8 cellular contexts compared by ENCODE assay signal in genomic region chr17:81832608-81833159, GRCh38. TPM values are rescaled to one million over a fixed set of nuclear protein-coding genes. Genes with fewer than 3 reads are reported as not detected.
DNase-seq lines count a peak whose midpoint lies in the region; TF ChIP-seq lines count a peak whose summit lies in the region.

No MANE protein-coding gene starts in this region.

- POLR2A ChIA-PET in HEK293 (lab: Yijun Ruan, JAX) = interaction anchor here (0.6 to 2.0 kb wide), 21 partner anchors 9 to 265 kb away, joined by 3 to 10 read pairs (median 5); partner anchors contain the start of genes CENPX, DCXR, FASN and LRRC45

- H3K36me3 Mint-ChIP-seq in immature natural killer cell = no peaks in the 10 kb centered on the region

- no peaks in the 10 kb centered on the region for H4K20me1 ChIP-seq in OCI-LY1 (ENCODE audit: insufficient read depth, low read length)

- peak overlapping the region; percentile 98 for H3K4me2 ChIP-seq in OCI-LY1 (ENCODE audit: low read length)

- H3K4me1 Mint-ChIP-seq in immature natural killer cell = peaks cover 22 to 29% of the 10 kb centered on the region in 2 donors

- no peaks in the 10 kb centered on the region for H3K9me3 ChIP-seq in HEK293 (ENCODE audit: control insufficient read depth, insufficient read depth, low read depth, low read length)
- no peaks in the 10 kb centered on the region for H3K9me3 ChIP-seq in OCI-LY1 (ENCODE audit: low read length)
- H3K9me3 ChIP-seq in ascending aorta = no peaks in the 10 kb centered on the region

- peaks cover 0 to 4% of the 10 kb centered on the region in 2 experiments; a peak in 2 of 3 replicates for H3K36me3 ChIP-seq in HEK293 (ENCODE audit: control insufficient read depth in 2 of 2, insufficient read depth in 1 of 2, low read length in 2 of 2)
- H3K36me3 ChIP-seq in OCI-LY1 (ENCODE audit: insufficient read depth, low read length) = no peaks in the 10 kb centered on the region
- H3K36me3 ChIP-seq in ascending aorta = no peaks in the 10 kb centered on the region

- H3K79me2 ChIP-seq in OCI-LY1 (ENCODE audit: insufficient read depth, low read length) = no peaks in the 10 kb centered on the region

- H3K27me3 ChIP-seq in OCI-LY1 (ENCODE audit: insufficient read depth, low read length) = no peaks in the 10 kb centered on the region
- no peaks in the 10 kb centered on the region for H3K27me3 ChIP-seq in ascending aorta

- intact Hi-C loops in ascending aorta (cut with DNase I) = loop anchor here (1.0 to 5.0 kb wide), 3 partner anchors 28 to 78 kb away; partner anchors contain the start of genes ARHGDIA and P4HB

- H3K27ac Mint-ChIP-seq in immature natural killer cell = peak overlapping the region; percentile 91 to 98 (median 94)

- H3K9me3 Mint-ChIP-seq in immature natural killer cell = peaks cover 0 to 2% (median 0%) of the 10 kb centered on the region in 6 donors

- H3K4me1 ChIP-seq in HEK293 (ENCODE audit: control insufficient read depth, insufficient read depth, low read length) (no peaks in the 10 kb centered on the region), OCI-LY1 (ENCODE audit: insufficient read depth, low read length, severe bottlenecking) (peaks cover 29% of the 10 kb centered on the region), ascending aorta (peaks cover 16 to 22% of the 10 kb centered on the region in 2 donors)

- H3K4me3 ChIP-seq in GM12865 (ENCODE audit: low read depth, low read length) (peak overlapping the region; percentile 64), HEK293 (ENCODE audit: low read depth, low read length) (peak overlapping the region; percentile 72), OCI-LY1 (ENCODE audit: low read depth, low read length, poor library complexity, severe bottlenecking) (peak overlapping the region; percentile 75), ascending aorta (peak overlapping the region; percentile 92 to 94)

- H3K9ac ChIP-seq in OCI-LY1 (ENCODE audit: low read length) = peak overlapping the region; percentile 90

- CTCF ChIA-PET in HEK293 (lab: Yijun Ruan, JAX) = interaction anchor here (0.9 to 3.0 kb wide), 2 partner anchors 11 to 15 kb away, joined by 3 to 12 read pairs; no protein-coding TSS in a partner anchor

- H3K27me3 Mint-ChIP-seq in immature natural killer cell (ENCODE audit: low read depth in 3 of 3) = peaks cover 6 to 14% (median 9%) of the 10 kb centered on the region in 3 donors

- DNase-seq in GM12865 (ENCODE audit: low read depth) (peak; percentile 33), ascending aorta (ENCODE audit: low spot score in 2 of 2) (peak in 1 of 2 donors; percentile 69), immature natural killer cell (peak; percentile 30 to 35 (median 33)), GDM1 (lab: John Stamatoyannopoulos, UW) (no peak), SW 1271 (lab: John Stamatoyannopoulos, UW) (no peak)
- peak; percentile 26 to 41 (median 39) for DNase-seq in stimulated activated CD4-positive, alpha-beta T cell treated with anti-CD3 and anti-CD28 coated beads, Interleukin-12 subunit alpha, Interleukin-12 subunit beta, amount 100 ng/mL, for 48 hours (ENCODE audit: low read depth in 2 of 3, low spot score in 1 of 3)

- H3K27ac ChIP-seq in HEK293 (ENCODE audit: extremely low read depth, low read depth, low read length) = peak overlapping the region; percentile 75
- H3K27ac ChIP-seq in OCI-LY1 (ENCODE audit: low read depth, low read length, poor library complexity, severe bottlenecking) = peak overlapping the region; percentile 29
- peak overlapping the region; percentile 90 to 94 for H3K27ac ChIP-seq in ascending aorta

- no peaks in the 10 kb centered on the region for H3K9me2 ChIP-seq in OCI-LY1 (ENCODE audit: low read depth, low read length)

- H2AFZ ChIP-seq in OCI-LY1 (ENCODE audit: low read length) = no peak overlapping the region

- H3K4me3 Mint-ChIP-seq in immature natural killer cell = peak overlapping the region; percentile 86 to 93 (median 92)

- H3F3A ChIP-seq in OCI-LY1 (ENCODE audit: insufficient read depth, low read length) = no peaks in the 10 kb centered on the region

- TF ChIP-seq CTCF in GM12865 (IDR thresholded peaks at IDR 0.05; ENCODE audit: insufficient read depth, low read depth, low read length, missing control alignments) (no peak), HEK293 (tag by site-specific recombination; IDR thresholded peaks at IDR 0.05) (no peak), OCI-LY1 (IDR thresholded peaks at IDR 0.05; ENCODE audit: low read length) (no peak), ascending aorta (IDR thresholded peaks at IDR 0.05) (no peak)

TF ChIP-seq in HEK293, 187 proteins besides CTCF, POLR2A, EP300 and RAD21 (continues in another document):
- TF ChIP-seq, protein P1, sequence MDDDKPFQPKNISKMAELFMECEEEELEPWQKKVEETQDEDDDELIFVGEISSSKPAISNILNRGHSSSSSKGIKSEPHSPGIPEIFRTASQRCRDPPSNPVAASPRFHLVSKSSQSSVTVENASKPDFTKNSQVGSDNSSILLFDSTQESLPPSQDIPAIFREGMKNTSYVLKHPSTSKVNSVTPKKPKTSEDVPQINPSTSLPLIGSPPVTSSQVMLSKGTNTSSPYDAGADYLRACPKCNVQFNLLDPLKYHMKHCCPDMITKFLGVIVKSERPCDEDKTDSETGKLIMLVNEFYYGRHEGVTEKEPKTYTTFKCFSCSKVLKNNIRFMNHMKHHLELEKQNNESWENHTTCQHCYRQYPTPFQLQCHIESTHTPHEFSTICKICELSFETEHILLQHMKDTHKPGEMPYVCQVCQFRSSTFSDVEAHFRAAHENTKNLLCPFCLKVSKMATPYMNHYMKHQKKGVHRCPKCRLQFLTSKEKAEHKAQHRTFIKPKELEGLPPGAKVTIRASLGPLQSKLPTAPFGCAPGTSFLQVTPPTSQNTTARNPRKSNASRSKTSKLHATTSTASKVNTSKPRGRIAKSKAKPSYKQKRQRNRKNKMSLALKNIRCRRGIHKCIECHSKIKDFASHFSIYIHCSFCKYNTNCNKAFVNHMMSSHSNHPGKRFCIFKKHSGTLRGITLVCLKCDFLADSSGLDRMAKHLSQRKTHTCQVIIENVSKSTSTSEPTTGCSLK (tag by site-specific recombination; IDR thresholded peaks at IDR 0.05) = no peak
- no peak for TF ChIP-seq ZNF664 (tag by site-specific recombination; IDR thresholded peaks at IDR 0.05)
- TF ChIP-seq, protein P2, sequence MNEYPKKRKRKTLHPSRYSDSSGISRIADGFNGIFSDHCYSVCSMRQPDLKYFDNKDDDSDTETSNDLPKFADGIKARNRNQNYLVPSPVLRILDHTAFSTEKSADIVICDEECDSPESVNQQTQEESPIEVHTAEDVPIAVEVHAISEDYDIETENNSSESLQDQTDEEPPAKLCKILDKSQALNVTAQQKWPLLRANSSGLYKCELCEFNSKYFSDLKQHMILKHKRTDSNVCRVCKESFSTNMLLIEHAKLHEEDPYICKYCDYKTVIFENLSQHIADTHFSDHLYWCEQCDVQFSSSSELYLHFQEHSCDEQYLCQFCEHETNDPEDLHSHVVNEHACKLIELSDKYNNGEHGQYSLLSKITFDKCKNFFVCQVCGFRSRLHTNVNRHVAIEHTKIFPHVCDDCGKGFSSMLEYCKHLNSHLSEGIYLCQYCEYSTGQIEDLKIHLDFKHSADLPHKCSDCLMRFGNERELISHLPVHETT (tag by site-specific recombination; IDR thresholded peaks at IDR 0.05) = no peak
- TF ChIP-seq KLF1 (tag by site-specific recombination; IDR thresholded peaks at IDR 0.05) = peak; percentile 75
- no peak for TF ChIP-seq ZNF223 (tag by site-specific recombination; IDR thresholded peaks at IDR 0.05)
- TF ChIP-seq, protein P3, sequence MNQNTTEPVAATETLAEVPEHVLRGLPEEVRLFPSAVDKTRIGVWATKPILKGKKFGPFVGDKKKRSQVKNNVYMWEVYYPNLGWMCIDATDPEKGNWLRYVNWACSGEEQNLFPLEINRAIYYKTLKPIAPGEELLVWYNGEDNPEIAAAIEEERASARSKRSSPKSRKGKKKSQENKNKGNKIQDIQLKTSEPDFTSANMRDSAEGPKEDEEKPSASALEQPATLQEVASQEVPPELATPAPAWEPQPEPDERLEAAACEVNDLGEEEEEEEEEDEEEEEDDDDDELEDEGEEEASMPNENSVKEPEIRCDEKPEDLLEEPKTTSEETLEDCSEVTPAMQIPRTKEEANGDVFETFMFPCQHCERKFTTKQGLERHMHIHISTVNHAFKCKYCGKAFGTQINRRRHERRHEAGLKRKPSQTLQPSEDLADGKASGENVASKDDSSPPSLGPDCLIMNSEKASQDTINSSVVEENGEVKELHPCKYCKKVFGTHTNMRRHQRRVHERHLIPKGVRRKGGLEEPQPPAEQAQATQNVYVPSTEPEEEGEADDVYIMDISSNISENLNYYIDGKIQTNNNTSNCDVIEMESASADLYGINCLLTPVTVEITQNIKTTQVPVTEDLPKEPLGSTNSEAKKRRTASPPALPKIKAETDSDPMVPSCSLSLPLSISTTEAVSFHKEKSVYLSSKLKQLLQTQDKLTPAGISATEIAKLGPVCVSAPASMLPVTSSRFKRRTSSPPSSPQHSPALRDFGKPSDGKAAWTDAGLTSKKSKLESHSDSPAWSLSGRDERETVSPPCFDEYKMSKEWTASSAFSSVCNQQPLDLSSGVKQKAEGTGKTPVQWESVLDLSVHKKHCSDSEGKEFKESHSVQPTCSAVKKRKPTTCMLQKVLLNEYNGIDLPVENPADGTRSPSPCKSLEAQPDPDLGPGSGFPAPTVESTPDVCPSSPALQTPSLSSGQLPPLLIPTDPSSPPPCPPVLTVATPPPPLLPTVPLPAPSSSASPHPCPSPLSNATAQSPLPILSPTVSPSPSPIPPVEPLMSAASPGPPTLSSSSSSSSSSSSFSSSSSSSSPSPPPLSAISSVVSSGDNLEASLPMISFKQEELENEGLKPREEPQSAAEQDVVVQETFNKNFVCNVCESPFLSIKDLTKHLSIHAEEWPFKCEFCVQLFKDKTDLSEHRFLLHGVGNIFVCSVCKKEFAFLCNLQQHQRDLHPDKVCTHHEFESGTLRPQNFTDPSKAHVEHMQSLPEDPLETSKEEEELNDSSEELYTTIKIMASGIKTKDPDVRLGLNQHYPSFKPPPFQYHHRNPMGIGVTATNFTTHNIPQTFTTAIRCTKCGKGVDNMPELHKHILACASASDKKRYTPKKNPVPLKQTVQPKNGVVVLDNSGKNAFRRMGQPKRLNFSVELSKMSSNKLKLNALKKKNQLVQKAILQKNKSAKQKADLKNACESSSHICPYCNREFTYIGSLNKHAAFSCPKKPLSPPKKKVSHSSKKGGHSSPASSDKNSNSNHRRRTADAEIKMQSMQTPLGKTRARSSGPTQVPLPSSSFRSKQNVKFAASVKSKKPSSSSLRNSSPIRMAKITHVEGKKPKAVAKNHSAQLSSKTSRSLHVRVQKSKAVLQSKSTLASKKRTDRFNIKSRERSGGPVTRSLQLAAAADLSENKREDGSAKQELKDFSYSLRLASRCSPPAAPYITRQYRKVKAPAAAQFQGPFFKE (tag by site-specific recombination; IDR thresholded peaks at IDR 0.05; ENCODE audit: borderline replicate concordance) = 0 out of 2 replicates have a peak, but pooled peaks have one; percentile 50

RNA-seq across cellular contexts. Expression of gene MCRIP1, which starts 0.4 kb away (rescaled TPM):
- 149 TPM for total RNA-seq in ascending aorta
- 100 to 1,000 TPM; 112 to 178 (median 124) TPM for polyA plus RNA-seq in immature natural killer cell

RNA-seq across cellular contexts. Expression of gene PPP1R27, which starts 2.2 kb away (rescaled TPM):
- total RNA-seq in ascending aorta = not detected
- not detected for polyA plus RNA-seq in immature natural killer cell

RNA-seq across cellular contexts. Expression of gene P4HB, which starts 27.7 kb away (rescaled TPM):
- total RNA-seq in ascending aorta = 670 TPM
- 100 to 1,000 TPM; 365 to 534 (median 475) TPM for polyA plus RNA-seq in immature natural killer cell

RNA-seq across cellular contexts. Expression of gene GCGR, which starts 28.7 kb away (rescaled TPM):
- total RNA-seq in ascending aorta = not detected
- not detected for polyA plus RNA-seq in immature natural killer cell

RNA-seq across cellular contexts. Expression of gene ARHGDIA, which starts 38.5 kb away (rescaled TPM):
- total RNA-seq in ascending aorta = 314 TPM
- polyA plus RNA-seq in immature natural killer cell = 100 to 1,000 TPM; 100 to 245 (median 133) TPM

Comparison
In these comparisons a context has a peak if more than half of its experiments do, and no peak if none do; other contexts are left out.
1. DNase-seq: peak in GM12865 (single experiment), immature natural killer cell (3 of 3) and stimulated activated CD4-positive, alpha-beta T cell treated with anti-CD3 and anti-CD28 coated beads, Interleukin-12 subunit alpha, Interleukin-12 subunit beta, amount 100 ng/mL, for 48 hours (3 of 3); none in GDM1 (single experiment) and SW 1271 (0 of 2).
2. H3K27ac ChIP-seq: peak in every context shown above with its lines; median percentile 92 in ascending aorta; 75 in HEK293; 29 in OCI-LY1.
3. Peak in every context shown above with its lines, with median percentiles within 50 percentile points of each other: H3K4me3 ChIP-seq.